In the genomic region with DNA sequence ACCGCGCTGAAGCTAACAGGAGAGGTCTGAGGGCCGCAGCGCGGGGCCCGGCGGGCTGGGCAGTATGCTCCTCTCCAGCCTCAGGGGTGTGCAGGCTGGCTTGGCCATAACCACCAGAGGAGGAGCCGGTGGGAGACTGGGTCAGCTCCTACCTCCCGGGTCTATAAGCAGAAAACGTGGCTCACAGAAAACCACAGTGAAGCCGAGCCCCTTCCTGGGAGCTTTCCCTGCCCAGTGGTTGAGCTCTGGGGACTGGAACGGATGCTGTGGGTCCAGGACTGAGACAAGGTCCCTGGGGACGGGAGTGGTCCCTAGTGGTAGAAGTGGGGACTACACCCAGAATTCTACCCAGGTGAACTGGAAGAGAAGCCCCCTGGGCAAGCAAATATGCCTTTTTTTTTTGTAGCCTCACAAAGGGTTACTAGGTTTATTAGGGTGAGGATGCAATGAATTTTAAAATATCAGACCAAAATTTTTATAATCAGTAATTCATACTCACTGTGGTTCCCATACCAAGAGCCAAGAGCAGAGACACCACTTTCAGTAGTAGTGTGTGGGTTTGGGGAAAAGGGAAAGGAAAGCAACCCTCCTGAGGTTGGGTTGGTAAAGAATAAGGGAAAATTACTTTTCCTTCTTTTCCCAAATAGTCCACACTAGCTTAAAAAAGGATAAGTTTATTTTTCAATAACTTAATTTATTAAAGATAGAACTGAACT, we compare ENCODE assay signal across 8 cellular contexts.
DNase-seq lines count a peak whose midpoint lies in the region; ATAC-seq and TF ChIP-seq lines count a peak whose summit lies in the region.

No MANE protein-coding gene starts in this region.

- TF ChIP-seq CTCF in AG09309 (IDR thresholded peaks at IDR 0.05; ENCODE audit: control insufficient read depth, insufficient read depth, low read depth, low read length, missing control alignments) (peak; percentile 61), mesothelial cell of epicardium (IDR thresholded peaks at IDR 0.05; ENCODE audit: unreplicated experiment) (peak; percentile 90)

- in situ Hi-C loops in KBM-7 (cut with MboI; ENCODE audit: low pct_unique_long_range_greater_than_20kb, low sequenced_read_pairs) = no loop called here

- no peaks in the 10 kb centered on the region for H3K36me3 Mint-ChIP-seq in mesothelial cell of epicardium

- no peak overlapping the region for H3K27ac ChIP-seq in caudate nucleus (ENCODE audit: low read depth, low read length)

- DNase-seq in AG09309 (ENCODE audit: low read depth) (no peak), KBM-7 (peak; percentile 70), caudate nucleus (lab: John Stamatoyannopoulos, UW) (peak in 53 of 61 donors; percentile 3 to 69 (median 31)), mesothelial cell of epicardium (ENCODE audit: low spot score in 2 of 2, unreplicated experiment in 2 of 2) (peak in 1 of 2 experiments; percentile 55)
- DNase-seq in activated CD4-positive, alpha-beta T cell treated with anti-CD3 and anti-CD28 coated beads for 1 hour = peak; percentile 55
- DNase-seq in stimulated activated naive CD4-positive, alpha-beta T cell treated with Interleukin-2 at 50 U/mL for 16 hours (lab: John Stamatoyannopoulos, UW) = peak; percentile 52

- peak; percentile 82 for ATAC-seq in GM19043 (IDR thresholded peaks at IDR 0.05; ENCODE audit: low read depth, unreplicated experiment)
- ATAC-seq in HG02571 (IDR thresholded peaks at IDR 0.05; ENCODE audit: unreplicated experiment) = no peak

- H3K9me3 Mint-ChIP-seq in mesothelial cell of epicardium = no peaks in the 10 kb centered on the region

- H3K27ac Mint-ChIP-seq in mesothelial cell of epicardium = no peak overlapping the region

- H3K27me3 Mint-ChIP-seq in mesothelial cell of epicardium (ENCODE audit: low read depth) = peaks cover 44% of the 10 kb centered on the region

- no peaks in the 10 kb centered on the region for H3K4me1 Mint-ChIP-seq in mesothelial cell of epicardium

- H3K4me3 ChIP-seq in AG09309 (ENCODE audit: control insufficient read depth, low read depth, low read length) = no peak overlapping the region

- H3K4me3 Mint-ChIP-seq in mesothelial cell of epicardium = no peak overlapping the region
